In genomic region chr1:116167625-116168276, GRCh38 we compare ENCODE assay signal across 8 cellular contexts. TPM values are rescaled to one million over a fixed set of nuclear protein-coding genes. Genes with fewer than 3 reads are reported as not detected.
DNase-seq lines count a peak whose midpoint lies in the region; ATAC-seq and TF ChIP-seq lines count a peak whose summit lies in the region.

No MANE protein-coding gene starts in this region.

- DNase-seq in stimulated activated naive CD8-positive, alpha-beta T cell treated with anti-CD3 and anti-CD28 coated beads, Interleukin-15, Interleukin-2, amounts not matched to agents 100 U/mL and 50 U/mL, for 24 hours = no peak
- no peak for DNase-seq in breast epithelium (ENCODE audit: low spot score in 2 of 2)
- DNase-seq in left kidney (ENCODE audit: low read depth, low spot score) = peak; percentile 83
- DNase-seq in thyroid gland = peak; percentile 33 to 51
- no peak for DNase-seq in WERI-Rb-1

- TF ChIP-seq POLR2A in breast epithelium (IDR thresholded peaks at IDR 0.05) (no peak), thyroid gland (IDR thresholded peaks at IDR 0.05) (no peak)

- no peak for ATAC-seq in stimulated activated naive CD8-positive, alpha-beta T cell treated with anti-CD3 and anti-CD28 coated beads, Interleukin-15, Interleukin-2, amounts not matched to agents 100 U/mL and 50 U/mL, for 24 hours
- ATAC-seq in GM19467 (IDR thresholded peaks at IDR 0.05; ENCODE audit: unreplicated experiment) = no peak
- ATAC-seq in GM21737 (IDR thresholded peaks at IDR 0.05; ENCODE audit: unreplicated experiment) = no peak

- WGBS in thyroid gland, 2 donors = 22 to 31% methylated on average over 27 to 31 of the region's 35 CpGs

- H3K9me3 ChIP-seq in breast epithelium = no peaks in the 10 kb centered on the region
- no peaks in the 10 kb centered on the region for H3K9me3 ChIP-seq in thyroid gland
- no peaks in the 10 kb centered on the region for H3K9me3 ChIP-seq in WERI-Rb-1 (ENCODE audit: severe bottlenecking)

- no peak for TF ChIP-seq CTCF in breast epithelium (IDR thresholded peaks at IDR 0.05)
- TF ChIP-seq CTCF in thyroid gland (IDR thresholded peaks at IDR 0.05) = no peak
- no peak for TF ChIP-seq CTCF in WERI-Rb-1 (IDR thresholded peaks at IDR 0.05; ENCODE audit: low read depth, low read length)

- peaks cover 8% of the 10 kb centered on the region for H3K27me3 Mint-ChIP-seq in stimulated activated naive CD8-positive, alpha-beta T cell treated with anti-CD3 and anti-CD28 coated beads, Interleukin-15, Interleukin-2, amounts not matched to agents 100 ng/mL and 50 ng/mL, for 24 hours

- H3K9me3 Mint-ChIP-seq in stimulated activated naive CD8-positive, alpha-beta T cell treated with anti-CD3 and anti-CD28 coated beads, Interleukin-15, Interleukin-2, amounts not matched to agents 100 ng/mL and 50 ng/mL, for 24 hours = no peaks in the 10 kb centered on the region

- H3K4me3 ChIP-seq in breast epithelium (peak overlapping the region; percentile 39 to 78 (median 64)), thyroid gland (replicated peaks in 1 of 3) (peak overlapping the region in 2 of 3 donors; percentile 12 to 58), WERI-Rb-1 (ENCODE audit: low read depth, low read length) (no peak overlapping the region)

- intact Hi-C loops in breast epithelium (cut with DNase I; ENCODE audit: low total_unique reads) (no loop called here), thyroid gland (cut with DNase I) (no loop called here)

- H3K36me3 ChIP-seq in breast epithelium = no peaks in the 10 kb centered on the region
- no peaks in the 10 kb centered on the region for H3K36me3 ChIP-seq in thyroid gland
- no peaks in the 10 kb centered on the region for H3K36me3 ChIP-seq in WERI-Rb-1

- H3K27me3 ChIP-seq in breast epithelium (no peaks in the 10 kb centered on the region), thyroid gland (no peaks in the 10 kb centered on the region), WERI-Rb-1 (ENCODE audit: insufficient read depth, low read depth, severe bottlenecking) (no peaks in the 10 kb centered on the region)

- peaks cover 0 to 3% of the 10 kb centered on the region in 2 donors for H3K4me1 ChIP-seq in breast epithelium
- peaks cover 0 to 20% of the 10 kb centered on the region in 2 donors for H3K4me1 ChIP-seq in thyroid gland

- H3K36me3 Mint-ChIP-seq in stimulated activated naive CD8-positive, alpha-beta T cell treated with anti-CD3 and anti-CD28 coated beads, Interleukin-15, Interleukin-2, amounts not matched to agents 100 ng/mL and 50 ng/mL, for 24 hours (ENCODE audit: low read depth) = no peaks in the 10 kb centered on the region

- peak overlapping the region; percentile 71 for H3K27ac Mint-ChIP-seq in stimulated activated naive CD8-positive, alpha-beta T cell treated with anti-CD3 and anti-CD28 coated beads, Interleukin-15, Interleukin-2, amounts not matched to agents 100 ng/mL and 50 ng/mL, for 24 hours

- peaks cover 16% of the 10 kb centered on the region for H3K4me1 Mint-ChIP-seq in stimulated activated naive CD8-positive, alpha-beta T cell treated with anti-CD3 and anti-CD28 coated beads, Interleukin-15, Interleukin-2, amounts not matched to agents 100 ng/mL and 50 ng/mL, for 24 hours (ENCODE audit: low read depth)

- peak overlapping the region; percentile 72 for H3K4me3 Mint-ChIP-seq in stimulated activated naive CD8-positive, alpha-beta T cell treated with anti-CD3 and anti-CD28 coated beads, Interleukin-15, Interleukin-2, amounts not matched to agents 100 ng/mL and 50 ng/mL, for 24 hours

- H3K27ac ChIP-seq in breast epithelium (peak overlapping the region; percentile 83 to 84), thyroid gland (peak overlapping the region; percentile 11 to 78 (median 57)), WERI-Rb-1 (no peak overlapping the region)

RNA-seq across cellular contexts. Expression of gene MAB21L3, which starts 56.6 kb away (rescaled TPM):
- under 1 TPM in 2 of 3 donors, not detected in 1; 0.29 to 0.80 TPM for total RNA-seq in breast epithelium
- total RNA-seq in thyroid gland = under 1 TPM; 0.34 to 0.89 (median 0.73) TPM

Comparison
In these comparisons a context has a peak if more than half of its experiments do, and no peak if none do; other contexts are left out.
1. DNase-seq: peak in left kidney (single experiment) and thyroid gland (2 of 2); none in stimulated activated naive CD8-positive, alpha-beta T cell treated with anti-CD3 and anti-CD28 coated beads, Interleukin-15, Interleukin-2, amounts not matched to agents 100 U/mL and 50 U/mL, for 24 hours (single experiment), breast epithelium (0 of 2) and WERI-Rb-1 (single experiment).